In the genomic region with DNA sequence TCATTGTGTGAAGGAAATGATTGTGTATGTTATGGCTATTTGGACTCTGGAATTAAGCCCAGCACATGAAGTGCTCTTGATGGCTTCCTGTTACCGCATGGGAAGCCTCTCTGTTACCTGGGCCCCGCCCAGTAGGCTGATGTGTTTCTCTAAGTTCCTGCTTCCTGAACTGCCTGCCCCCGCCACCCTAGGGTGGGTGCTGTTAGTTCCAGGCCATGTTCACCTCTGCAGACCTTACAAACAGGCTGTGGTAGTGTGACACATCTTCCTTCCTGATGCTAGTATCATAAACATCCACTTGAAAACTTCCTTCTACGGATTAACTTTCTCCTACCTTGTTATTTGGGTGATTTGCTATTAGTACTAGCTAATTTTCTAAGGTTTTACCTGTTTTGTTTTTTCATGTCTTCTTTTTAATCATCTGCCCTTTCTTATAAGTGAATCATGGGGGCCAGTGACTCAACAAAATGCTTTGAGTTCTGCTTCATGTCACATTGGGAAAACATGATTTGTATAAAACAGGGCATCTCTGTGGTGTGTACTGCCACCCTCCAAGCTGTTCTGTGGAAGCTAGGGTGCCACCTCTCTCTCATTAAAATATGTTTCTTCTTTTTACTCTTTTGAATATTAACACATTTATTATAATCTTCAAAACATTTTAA, we compare ENCODE assay signal across 8 cellular contexts. TPM values are rescaled to one million over a fixed set of nuclear protein-coding genes. Genes with fewer than 3 reads are reported as not detected.
A peak's percentile ranks its signal among the peaks of the same experiment; 100 is the strongest.
DNase-seq lines count a peak whose midpoint lies in the region; ATAC-seq and TF ChIP-seq lines count a peak whose summit lies in the region.

No MANE protein-coding gene starts in this region.

- intact Hi-C loops in activated T-helper 1 cell treated with anti-CD3 and anti-CD28 coated beads, Interleukin-12 subunit alpha, Interleukin-12 subunit beta, Interleukin-2, Interleukin-4 antibody, amounts not matched to agents 30 ng/mL and 10 ng/mL and 1 ng/mL, durations not matched to agents 14 hours and 24 hours and 36 hours (cut with micrococcal nuclease) = loop anchor here (2.0 to 5.0 kb wide), 2 partner anchors 101 to 439 kb away; partner anchors contain the start of gene HMGN3

- H3K27ac Mint-ChIP-seq in activated T-helper 1 cell treated with anti-CD3 and anti-CD28 coated beads, Interleukin-12 subunit alpha, Interleukin-12 subunit beta, Interleukin-2, Interleukin-4 antibody, amounts not matched to agents 30 ng/mL and 10 ng/mL and 1 ng/mL, durations not matched to agents 14 hours and 24 hours and 36 hours = peak overlapping the region; percentile 68

- CTCF ChIA-PET in HEK293T (lab: Yijun Ruan, JAX) = interaction anchor here (0.6 to 1.5 kb wide), 4 partner anchors 23 to 109 kb away, joined by 3 to 4 read pairs (median 4); no protein-coding TSS in a partner anchor

- no peak for ATAC-seq in GM19395 (IDR thresholded peaks at IDR 0.05; ENCODE audit: unreplicated experiment)
- no peak for ATAC-seq in HG03135 (IDR thresholded peaks at IDR 0.05; ENCODE audit: unreplicated experiment)

- H3K4me1 Mint-ChIP-seq in activated T-helper 1 cell treated with anti-CD3 and anti-CD28 coated beads, Interleukin-12 subunit alpha, Interleukin-12 subunit beta, Interleukin-2, Interleukin-4 antibody, amounts not matched to agents 30 ng/mL and 10 ng/mL and 1 ng/mL, durations not matched to agents 14 hours and 24 hours and 36 hours (ENCODE audit: low read depth) = peaks cover 23% of the 10 kb centered on the region

- H3K36me3 Mint-ChIP-seq in activated T-helper 1 cell treated with anti-CD3 and anti-CD28 coated beads, Interleukin-12 subunit alpha, Interleukin-12 subunit beta, Interleukin-2, Interleukin-4 antibody, amounts not matched to agents 30 ng/mL and 10 ng/mL and 1 ng/mL, durations not matched to agents 14 hours and 24 hours and 36 hours (ENCODE audit: low read depth) = peaks cover 1% of the 10 kb centered on the region

- no peaks in the 10 kb centered on the region for H3K9me3 Mint-ChIP-seq in activated T-helper 1 cell treated with anti-CD3 and anti-CD28 coated beads, Interleukin-12 subunit alpha, Interleukin-12 subunit beta, Interleukin-2, Interleukin-4 antibody, amounts not matched to agents 30 ng/mL and 10 ng/mL and 1 ng/mL, durations not matched to agents 14 hours and 24 hours and 36 hours

- DNase-seq in COR-L47 (lab: John Stamatoyannopoulos, UW) (peak; percentile 38), NCI-H345 treated with DMSO at 0.1 percent for 48 hours (lab: John Stamatoyannopoulos, UW; ENCODE audit: unreplicated experiment) (peak; percentile 22), glomerular visceral epithelial cell (ENCODE audit: extremely low spot score) (peak; percentile 43), HEK293T (ENCODE audit: extremely low spot score) (no peak)
- peak; percentile 20 for DNase-seq in activated T-helper 1 cell treated with anti-CD3 and anti-CD28 coated beads, Interleukin-12 subunit alpha, Interleukin-12 subunit beta, Interleukin-2, Interleukin-4 antibody, amounts not matched to agents 30 ng/mL and 10 ng/mL and 1 ng/mL, durations not matched to agents 14 hours and 24 hours and 36 hours (ENCODE audit: low spot score)
- DNase-seq in stimulated activated CD4-positive, alpha-beta T cell treated with anti-CD3 and anti-CD28 coated beads, Interleukin-1b, Interleukin-23, amount 100 ng/mL, for 4 hours (ENCODE audit: low read depth in 2 of 2) = peak; percentile 9 to 37

- POLR2A ChIA-PET in HEK293T (lab: Yijun Ruan, JAX) = no interaction called here

- peaks cover 2% of the 10 kb centered on the region for H3K27me3 Mint-ChIP-seq in activated T-helper 1 cell treated with anti-CD3 and anti-CD28 coated beads, Interleukin-12 subunit alpha, Interleukin-12 subunit beta, Interleukin-2, Interleukin-4 antibody, amounts not matched to agents 30 ng/mL and 10 ng/mL and 1 ng/mL, durations not matched to agents 14 hours and 24 hours and 36 hours (ENCODE audit: insufficient read depth)

- H3K4me3 Mint-ChIP-seq in activated T-helper 1 cell treated with anti-CD3 and anti-CD28 coated beads, Interleukin-12 subunit alpha, Interleukin-12 subunit beta, Interleukin-2, Interleukin-4 antibody, amounts not matched to agents 30 ng/mL and 10 ng/mL and 1 ng/mL, durations not matched to agents 14 hours and 24 hours and 36 hours = no peak overlapping the region

TF ChIP-seq in HEK293T, 16 proteins besides CTCF, POLR2A, EP300 and RAD21:
- TF ChIP-seq ELF4 (IDR thresholded peaks at IDR 0.05) (no peak), CTBP1 (IDR thresholded peaks at IDR 0.05; ENCODE audit: borderline replicate concordance) (no peak), BHLHE40 (IDR thresholded peaks at IDR 0.05; ENCODE audit: borderline replicate concordance) (no peak), SP1 (IDR thresholded peaks at IDR 0.05) (no peak), NFRKB (IDR thresholded peaks at IDR 0.05) (no peak), ARNT (IDR thresholded peaks at IDR 0.05) (no peak), FOXA1 (IDR thresholded peaks at IDR 0.05) (no peak), L3MBTL2 (conservative IDR thresholded peaks at IDR 0.05) (no peak), ZNF384 (IDR thresholded peaks at IDR 0.05) (no peak), TARDBP (IDR thresholded peaks at IDR 0.05) (no peak)

RNA-seq across cellular contexts. Expression of gene SH3BGRL2, which starts 40.6 kb away (rescaled TPM):
- total RNA-seq in activated T-helper 1 cell treated with anti-CD3 and anti-CD28 coated beads, Interleukin-12 subunit alpha, Interleukin-12 subunit beta, Interleukin-2, Interleukin-4 antibody, amounts not matched to agents 30 ng/mL and 10 ng/mL and 1 ng/mL, durations not matched to agents 14 hours and 24 hours and 36 hours = 0.05 and 0.13 TPM in 2 replicates
